ENCODE assay signal across 9 cellular contexts in the genomic region with DNA sequence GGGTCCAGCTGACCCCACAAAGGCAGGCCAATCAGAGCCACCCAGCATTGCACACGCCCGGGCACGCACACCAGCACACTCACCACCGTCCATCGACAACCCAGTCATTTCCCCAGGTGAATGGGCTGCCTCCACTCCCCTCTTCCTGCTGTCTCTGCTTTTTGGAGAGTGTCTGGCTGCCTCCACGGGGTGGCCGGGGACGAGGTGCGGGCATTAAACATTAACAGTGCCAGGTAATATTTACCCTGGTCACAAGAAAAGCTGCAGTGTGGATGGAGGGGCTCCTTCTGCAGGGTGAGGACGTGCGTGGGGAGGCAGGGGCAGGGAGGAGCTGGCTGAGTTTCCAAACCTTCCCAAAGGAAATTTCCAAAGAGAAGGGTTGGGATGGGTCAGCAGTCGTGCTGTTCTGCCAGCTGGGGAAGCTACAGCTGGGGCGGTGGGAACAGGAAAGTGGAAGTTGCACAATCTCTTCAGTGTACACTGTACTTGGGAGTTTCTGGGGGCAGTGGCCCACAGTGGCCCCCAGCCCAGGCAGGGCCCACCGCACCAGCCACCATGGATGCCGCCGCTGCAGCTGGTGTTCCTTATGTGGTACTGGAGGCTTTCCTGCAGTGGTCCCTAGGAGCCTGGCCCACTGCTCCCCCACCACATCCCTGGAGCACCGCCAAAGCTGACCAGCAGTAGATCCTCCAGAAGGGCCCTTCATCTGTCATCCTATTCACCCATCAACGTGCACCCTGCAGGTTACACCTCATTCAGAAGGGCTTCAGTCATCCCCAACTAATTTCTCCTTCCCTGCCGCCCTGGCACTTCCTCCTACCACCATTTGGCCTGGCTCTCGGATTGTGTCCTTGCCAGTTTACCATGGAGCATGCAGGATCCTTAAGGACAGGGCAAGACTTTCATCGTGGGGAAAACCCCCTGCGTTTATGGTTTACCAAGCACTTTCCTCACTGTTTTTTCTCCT. TPM values are rescaled to one million over a fixed set of nuclear protein-coding genes. Genes with fewer than 3 reads are reported as not detected.
DNase-seq lines count a peak whose midpoint lies in the region; ATAC-seq and TF ChIP-seq lines count a peak whose summit lies in the region.
"Had no signal": no experiment of that assay in that cellular context is flagged by ENCODE, and none has a peak within 500 bp of the region (broad histone marks: within the 10 kb centered on the region; RNA-seq: fewer than 3 reads in every experiment).

TSS of gene FXYD2 (minus strand) at position 174 of the 967 bp plus-strand sequence. CDS start at position 108, 66 bp downstream.

- TF ChIP-seq CTCF in fibroblast of mammary gland (conservative IDR thresholded peaks at IDR 0.05; ENCODE audit: control insufficient read depth, insufficient read depth, low read depth, low read length) (no peak), psoas muscle (IDR thresholded peaks at IDR 0.05) (no peak)

- H2BK12ac ChIP-seq in trophoblast cell (ENCODE audit: low read length), result no peak within 1 kb of the TSS

- H2AFZ ChIP-seq in trophoblast cell (ENCODE audit: insufficient read depth, low read length, poor library complexity), result no peak within 1 kb of the TSS

- no peak within 1 kb of the TSS for H4K8ac ChIP-seq in trophoblast cell (ENCODE audit: low read depth, low read length)

- H3K27ac ChIP-seq in psoas muscle (peak within 1 kb of the TSS; percentile 55), trophoblast cell (ENCODE audit: low read depth, low read length) (no peak within 1 kb of the TSS)

- no peak within 1 kb of the TSS for H3K4me2 ChIP-seq in trophoblast cell (ENCODE audit: low read length)

- no peak within 1 kb of the TSS for H3K18ac ChIP-seq in trophoblast cell (ENCODE audit: low read length)

- no peak within 1 kb of the TSS for H3K14ac ChIP-seq in trophoblast cell (ENCODE audit: low read length)

- no peak within 1 kb of the TSS for H4K12ac ChIP-seq in trophoblast cell (ENCODE audit: low read depth, low read length)

- no peak within 1 kb of the TSS for H4K91ac ChIP-seq in trophoblast cell (ENCODE audit: low read depth, low read length)

- H3K23ac ChIP-seq in trophoblast cell (ENCODE audit: low read length), result no peak within 1 kb of the TSS

- no peak within 1 kb of the TSS for H2AK5ac ChIP-seq in trophoblast cell (ENCODE audit: low read length)

- H3K4me1 ChIP-seq in psoas muscle, result peaks cover 12% of the 10 kb centered on the region
- peaks cover 3 to 7% of the 10 kb centered on the region in 2 experiments for H3K4me1 ChIP-seq in trophoblast cell (ENCODE audit: control insufficient read depth in 1 of 2, insufficient read depth in 2 of 2, low read length in 2 of 2)

- no peaks in the 10 kb centered on the region for H3K36me3 ChIP-seq in psoas muscle (ENCODE audit: insufficient read depth in 1 of 2, low read depth in 1 of 2)
- no peaks in the 10 kb centered on the region for H3K36me3 ChIP-seq in trophoblast cell (ENCODE audit: control insufficient read depth in 1 of 2, insufficient read depth in 2 of 2, low read length in 2 of 2)

- H2BK120ac ChIP-seq in trophoblast cell (ENCODE audit: insufficient read depth, low read length, poor library complexity), result no peak within 1 kb of the TSS

- H3K27me3 ChIP-seq in psoas muscle (ENCODE audit: insufficient read depth in 3 of 3, low read length in 2 of 3), result no peaks in the 10 kb centered on the region
- H3K27me3 ChIP-seq in trophoblast cell (ENCODE audit: insufficient read depth, low read length), result no peaks in the 10 kb centered on the region

- no peaks in the 10 kb centered on the region for H3K79me1 ChIP-seq in trophoblast cell (ENCODE audit: low read length)

- no peak within 1 kb of the TSS for H3K9ac ChIP-seq in trophoblast cell (ENCODE audit: low read length)

- H3K79me2 ChIP-seq in trophoblast cell (ENCODE audit: control insufficient read depth, insufficient read depth, low read length, poor library complexity), result no peaks in the 10 kb centered on the region

- no peak within 1 kb of the TSS for H2BK5ac ChIP-seq in trophoblast cell (ENCODE audit: low read depth, low read length, poor library complexity)

- intact Hi-C loops in psoas muscle (cut with DNase I), result no loop called here

- H3K4ac ChIP-seq in trophoblast cell (ENCODE audit: low read depth, low read length), result no peak within 1 kb of the TSS

- ATAC-seq in psoas muscle (peak in 3 of 4 donors; percentile 38 to 63 (median 47)), HG02610 (IDR thresholded peaks at IDR 0.05; ENCODE audit: unreplicated experiment) (no peak), HG03442 (IDR thresholded peaks at IDR 0.05; ENCODE audit: unreplicated experiment) (no peak)

- DNase-seq in DMS79 (lab: John Stamatoyannopoulos, UW) (peak; percentile 70), RPMI7951 (ENCODE audit: low read depth) (peak; percentile 15), fibroblast of mammary gland (ENCODE audit: low read depth) (peak; percentile 51), psoas muscle (peak; percentile 61 to 74), trophoblast cell (no peak), NCI-H524 treated with DMSO at 0.1 percent for 48 hours (lab: John Stamatoyannopoulos, UW) (no peak)
- DNase-seq: hypothalamus had no signal

- H3K4me3 ChIP-seq in fibroblast of mammary gland (ENCODE audit: control insufficient read depth, low read depth, low read length) (no peak within 1 kb of the TSS), psoas muscle (no peak within 1 kb of the TSS), trophoblast cell (ENCODE audit: low read depth, low read length) (no peak within 1 kb of the TSS)

- no peaks in the 10 kb centered on the region for H3K9me3 ChIP-seq in psoas muscle
- no peaks in the 10 kb centered on the region for H3K9me3 ChIP-seq in trophoblast cell (ENCODE audit: insufficient read depth, low read depth, low read length)

- 53 to 58% (median 57%) methylated on average over 22 of the region's 22 CpGs for WGBS in psoas muscle, 3 donors
- WGBS in trophoblast cell (ENCODE audit: extremely low coverage, insufficient coverage, insufficient read length), result no CpG with 5 or more reads among the region's 22 CpGs

RNA-seq across cellular contexts. Expression of gene FXYD2, which starts in this region (rescaled TPM):
- 0.10 TPM in 1 of 2 replicates, not detected in the other for total RNA-seq in RPMI7951 (2014; rRNA removed; shearing (Covaris generic))
- total RNA-seq in psoas muscle, result under 1 TPM in 2 of 4 donors, not detected in 2; 0.42 to 0.69 TPM
- under 1 TPM; 0.17 to 0.49 (median 0.24) TPM for polyA plus RNA-seq in psoas muscle
- not detected in 2 replicates for polyA plus RNA-seq in trophoblast cell (2013)

Comparison
In these comparisons a context has a peak if more than half of its experiments do, and no peak if none do; other contexts are left out.
1. Peak in DNase-seq in RPMI7951; RNA of the gene not detected or under 1 TPM.
2. Peak in DNase-seq, ATAC-seq and H3K27ac ChIP-seq in psoas muscle; RNA of the gene not detected or under 1 TPM.
3. DNase-seq: peak in DMS79 (single experiment) and fibroblast of mammary gland (single experiment); none in trophoblast cell (0 of 2) and NCI-H524 treated with DMSO at 0.1 percent for 48 hours (single experiment).